In the genomic region with DNA sequence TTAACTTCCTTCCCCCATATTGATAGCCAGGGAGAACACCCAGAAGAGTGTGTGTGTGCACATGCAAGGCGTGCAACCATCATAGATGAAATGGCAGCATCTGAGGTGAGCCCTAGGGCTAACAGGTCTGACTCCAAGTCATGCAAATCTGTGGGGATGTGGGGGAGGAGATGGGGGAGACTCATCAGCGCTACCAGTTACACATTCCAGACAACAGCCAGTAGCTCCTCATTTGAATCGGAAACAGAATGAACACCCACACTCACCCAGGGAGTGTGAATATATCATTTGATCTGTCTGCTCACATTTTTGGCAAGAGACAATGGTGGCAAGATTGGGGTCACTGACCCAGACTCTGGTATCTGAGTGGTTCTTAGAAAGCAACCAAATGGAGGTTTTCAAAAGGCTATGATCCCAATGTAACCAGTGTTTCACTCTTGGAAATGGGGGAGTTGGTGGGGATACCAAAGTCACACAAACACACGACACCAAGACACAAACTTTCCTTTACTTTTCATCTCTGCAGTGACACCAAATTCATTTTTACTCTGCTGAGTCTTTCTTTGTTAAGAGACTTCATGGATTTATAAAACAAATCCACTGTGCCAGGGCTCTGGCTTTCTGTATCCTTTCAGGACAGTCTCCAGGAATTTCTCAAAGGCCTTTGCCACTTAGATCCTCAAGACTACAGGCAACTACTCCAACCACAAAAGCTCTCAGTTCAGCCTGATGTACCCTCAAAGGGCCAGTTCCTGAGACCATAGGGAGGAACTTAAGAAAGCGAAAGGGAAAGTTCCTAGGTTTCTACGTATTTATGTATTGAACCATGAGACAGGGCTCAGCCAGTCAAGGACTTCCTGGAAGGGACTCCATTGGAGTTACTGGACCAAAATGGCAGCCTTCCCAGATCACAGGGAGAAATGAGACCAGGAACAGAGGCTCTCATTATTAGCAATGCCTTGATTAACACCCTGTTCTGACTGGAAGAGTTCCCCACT, we compare ENCODE assay signal across 1 cellular context.
TF ChIP-seq lines count a peak whose summit lies in the region.

No MANE protein-coding gene starts in this region.

TF ChIP-seq in GM12878, 131 proteins besides CTCF, POLR2A, EP300 and RAD21 (continues in another document):
- TF ChIP-seq MEF2B (IDR thresholded peaks at IDR 0.05; ENCODE audit: partially characterized antibody, poor library complexity, severe bottlenecking), result no peak
- TF ChIP-seq CHD2 (IDR thresholded peaks at IDR 0.05; ENCODE audit: borderline replicate concordance, low read depth, low read length), result no peak
- peak in 1 of 2 experiments; percentile 21; a peak in 1 of 4 replicates for TF ChIP-seq BHLHE40 (IDR thresholded peaks at IDR 0.05; ENCODE audit: borderline replicate concordance in 1 of 2, low read depth in 2 of 2, low read length in 1 of 2)
- no peak for TF ChIP-seq CEBPB (IDR thresholded peaks at IDR 0.05; ENCODE audit: borderline replicate concordance in 1 of 2, low read depth in 2 of 2, low read length in 2 of 2)
- TF ChIP-seq, protein P1, sequence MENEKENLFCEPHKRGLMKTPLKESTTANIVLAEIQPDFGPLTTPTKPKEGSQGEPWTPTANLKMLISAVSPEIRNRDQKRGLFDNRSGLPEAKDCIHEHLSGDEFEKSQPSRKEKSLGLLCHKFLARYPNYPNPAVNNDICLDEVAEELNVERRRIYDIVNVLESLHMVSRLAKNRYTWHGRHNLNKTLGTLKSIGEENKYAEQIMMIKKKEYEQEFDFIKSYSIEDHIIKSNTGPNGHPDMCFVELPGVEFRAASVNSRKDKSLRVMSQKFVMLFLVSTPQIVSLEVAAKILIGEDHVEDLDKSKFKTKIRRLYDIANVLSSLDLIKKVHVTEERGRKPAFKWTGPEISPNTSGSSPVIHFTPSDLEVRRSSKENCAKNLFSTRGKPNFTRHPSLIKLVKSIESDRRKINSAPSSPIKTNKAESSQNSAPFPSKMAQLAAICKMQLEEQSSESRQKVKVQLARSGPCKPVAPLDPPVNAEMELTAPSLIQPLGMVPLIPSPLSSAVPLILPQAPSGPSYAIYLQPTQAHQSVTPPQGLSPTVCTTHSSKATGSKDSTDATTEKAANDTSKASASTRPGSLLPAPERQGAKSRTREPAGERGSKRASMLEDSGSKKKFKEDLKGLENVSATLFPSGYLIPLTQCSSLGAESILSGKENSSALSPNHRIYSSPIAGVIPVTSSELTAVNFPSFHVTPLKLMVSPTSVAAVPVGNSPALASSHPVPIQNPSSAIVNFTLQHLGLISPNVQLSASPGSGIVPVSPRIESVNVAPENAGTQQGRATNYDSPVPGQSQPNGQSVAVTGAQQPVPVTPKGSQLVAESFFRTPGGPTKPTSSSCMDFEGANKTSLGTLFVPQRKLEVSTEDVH (IDR thresholded peaks at IDR 0.05; ENCODE audit: low read depth, partially characterized antibody), result no peak
- TF ChIP-seq, protein P2, sequence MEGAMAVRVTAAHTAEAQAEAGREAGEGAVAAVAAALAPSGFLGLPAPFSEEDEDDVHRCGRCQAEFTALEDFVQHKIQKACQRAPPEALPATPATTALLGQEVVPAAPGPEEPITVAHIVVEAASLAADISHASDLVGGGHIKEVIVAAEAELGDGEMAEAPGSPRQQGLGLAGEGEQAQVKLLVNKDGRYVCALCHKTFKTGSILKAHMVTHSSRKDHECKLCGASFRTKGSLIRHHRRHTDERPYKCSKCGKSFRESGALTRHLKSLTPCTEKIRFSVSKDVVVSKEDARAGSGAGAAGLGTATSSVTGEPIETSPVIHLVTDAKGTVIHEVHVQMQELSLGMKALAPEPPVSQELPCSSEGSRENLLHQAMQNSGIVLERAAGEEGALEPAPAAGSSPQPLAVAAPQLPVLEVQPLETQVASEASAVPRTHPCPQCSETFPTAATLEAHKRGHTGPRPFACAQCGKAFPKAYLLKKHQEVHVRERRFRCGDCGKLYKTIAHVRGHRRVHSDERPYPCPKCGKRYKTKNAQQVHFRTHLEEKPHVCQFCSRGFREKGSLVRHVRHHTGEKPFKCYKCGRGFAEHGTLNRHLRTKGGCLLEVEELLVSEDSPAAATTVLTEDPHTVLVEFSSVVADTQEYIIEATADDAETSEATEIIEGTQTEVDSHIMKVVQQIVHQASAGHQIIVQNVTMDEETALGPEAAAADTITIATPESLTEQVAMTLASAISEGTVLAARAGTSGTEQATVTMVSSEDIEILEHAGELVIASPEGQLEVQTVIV (IDR thresholded peaks at IDR 0.05; ENCODE audit: borderline replicate concordance, partially characterized antibody), result no peak
- peak; percentile 48 to 58; a peak in 2 of 4 replicates for TF ChIP-seq IKZF2 (IDR thresholded peaks at IDR 0.05)
- TF ChIP-seq RELA (IDR thresholded peaks at IDR 0.05; ENCODE audit: borderline replicate concordance, partially characterized antibody), result no peak
- TF ChIP-seq SPI1 (IDR thresholded peaks at IDR 0.05; ENCODE audit: borderline replicate concordance, insufficient read depth, low read depth, low read length), result peak; percentile 30; the same call in 1 of the 2 replicates
- TF ChIP-seq, protein P3, sequence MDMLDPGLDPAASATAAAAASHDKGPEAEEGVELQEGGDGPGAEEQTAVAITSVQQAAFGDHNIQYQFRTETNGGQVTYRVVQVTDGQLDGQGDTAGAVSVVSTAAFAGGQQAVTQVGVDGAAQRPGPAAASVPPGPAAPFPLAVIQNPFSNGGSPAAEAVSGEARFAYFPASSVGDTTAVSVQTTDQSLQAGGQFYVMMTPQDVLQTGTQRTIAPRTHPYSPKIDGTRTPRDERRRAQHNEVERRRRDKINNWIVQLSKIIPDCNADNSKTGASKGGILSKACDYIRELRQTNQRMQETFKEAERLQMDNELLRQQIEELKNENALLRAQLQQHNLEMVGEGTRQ (IDR thresholded peaks at IDR 0.05; ENCODE audit: borderline replicate concordance, low read depth, low read length), result no peak; the same call in 1 of the 2 replicates
- no peak for TF ChIP-seq RCOR1 (conservative IDR thresholded peaks at IDR 0.05; ENCODE audit: low read depth, low read length)
- TF ChIP-seq, protein P4, sequence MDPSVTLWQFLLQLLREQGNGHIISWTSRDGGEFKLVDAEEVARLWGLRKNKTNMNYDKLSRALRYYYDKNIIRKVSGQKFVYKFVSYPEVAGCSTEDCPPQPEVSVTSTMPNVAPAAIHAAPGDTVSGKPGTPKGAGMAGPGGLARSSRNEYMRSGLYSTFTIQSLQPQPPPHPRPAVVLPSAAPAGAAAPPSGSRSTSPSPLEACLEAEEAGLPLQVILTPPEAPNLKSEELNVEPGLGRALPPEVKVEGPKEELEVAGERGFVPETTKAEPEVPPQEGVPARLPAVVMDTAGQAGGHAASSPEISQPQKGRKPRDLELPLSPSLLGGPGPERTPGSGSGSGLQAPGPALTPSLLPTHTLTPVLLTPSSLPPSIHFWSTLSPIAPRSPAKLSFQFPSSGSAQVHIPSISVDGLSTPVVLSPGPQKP (IDR thresholded peaks at IDR 0.05; ENCODE audit: low read depth, low read length), result no peak
- peak; percentile 74 for TF ChIP-seq YY1 (IDR thresholded peaks at IDR 0.05; ENCODE audit: low read depth, low read length)
- TF ChIP-seq TCF12 (IDR thresholded peaks at IDR 0.05; ENCODE audit: low read depth, low read length), result no peak
- TF ChIP-seq, protein P5, sequence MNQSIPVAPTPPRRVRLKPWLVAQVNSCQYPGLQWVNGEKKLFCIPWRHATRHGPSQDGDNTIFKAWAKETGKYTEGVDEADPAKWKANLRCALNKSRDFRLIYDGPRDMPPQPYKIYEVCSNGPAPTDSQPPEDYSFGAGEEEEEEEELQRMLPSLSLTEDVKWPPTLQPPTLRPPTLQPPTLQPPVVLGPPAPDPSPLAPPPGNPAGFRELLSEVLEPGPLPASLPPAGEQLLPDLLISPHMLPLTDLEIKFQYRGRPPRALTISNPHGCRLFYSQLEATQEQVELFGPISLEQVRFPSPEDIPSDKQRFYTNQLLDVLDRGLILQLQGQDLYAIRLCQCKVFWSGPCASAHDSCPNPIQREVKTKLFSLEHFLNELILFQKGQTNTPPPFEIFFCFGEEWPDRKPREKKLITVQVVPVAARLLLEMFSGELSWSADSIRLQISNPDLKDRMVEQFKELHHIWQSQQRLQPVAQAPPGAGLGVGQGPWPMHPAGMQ (IDR thresholded peaks at IDR 0.05; ENCODE audit: borderline replicate concordance), result no peak
- TF ChIP-seq TCF7 (IDR thresholded peaks at IDR 0.05; ENCODE audit: borderline replicate concordance), result no peak
- TF ChIP-seq POLR2AphosphoS2 (IDR thresholded peaks at IDR 0.05; ENCODE audit: low read depth, low read length), result no peak
- TF ChIP-seq JUND (IDR thresholded peaks at IDR 0.05; ENCODE audit: low read depth, low read length), result no peak
- TF ChIP-seq, protein P6, sequence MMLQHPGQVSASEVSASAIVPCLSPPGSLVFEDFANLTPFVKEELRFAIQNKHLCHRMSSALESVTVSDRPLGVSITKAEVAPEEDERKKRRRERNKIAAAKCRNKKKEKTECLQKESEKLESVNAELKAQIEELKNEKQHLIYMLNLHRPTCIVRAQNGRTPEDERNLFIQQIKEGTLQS (IDR thresholded peaks at IDR 0.05; ENCODE audit: borderline replicate concordance, extremely low read depth, low read depth, low read length), result no peak
- TF ChIP-seq RB1 (IDR thresholded peaks at IDR 0.05; ENCODE audit: borderline replicate concordance), result no peak
- TF ChIP-seq ZNF217 (IDR thresholded peaks at IDR 0.05), result no peak
- TF ChIP-seq LARP7 (IDR thresholded peaks at IDR 0.05), result no peak
- TF ChIP-seq, protein P7, sequence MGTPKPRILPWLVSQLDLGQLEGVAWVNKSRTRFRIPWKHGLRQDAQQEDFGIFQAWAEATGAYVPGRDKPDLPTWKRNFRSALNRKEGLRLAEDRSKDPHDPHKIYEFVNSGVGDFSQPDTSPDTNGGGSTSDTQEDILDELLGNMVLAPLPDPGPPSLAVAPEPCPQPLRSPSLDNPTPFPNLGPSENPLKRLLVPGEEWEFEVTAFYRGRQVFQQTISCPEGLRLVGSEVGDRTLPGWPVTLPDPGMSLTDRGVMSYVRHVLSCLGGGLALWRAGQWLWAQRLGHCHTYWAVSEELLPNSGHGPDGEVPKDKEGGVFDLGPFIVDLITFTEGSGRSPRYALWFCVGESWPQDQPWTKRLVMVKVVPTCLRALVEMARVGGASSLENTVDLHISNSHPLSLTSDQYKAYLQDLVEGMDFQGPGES (IDR thresholded peaks at IDR 0.05), result no peak
- TF ChIP-seq KLF5 (IDR thresholded peaks at IDR 0.05; ENCODE audit: partially characterized antibody), result no peak
- no peak for TF ChIP-seq NFYA (IDR thresholded peaks at IDR 0.05; ENCODE audit: borderline replicate concordance, low read depth, low read length)
- TF ChIP-seq, protein P8, sequence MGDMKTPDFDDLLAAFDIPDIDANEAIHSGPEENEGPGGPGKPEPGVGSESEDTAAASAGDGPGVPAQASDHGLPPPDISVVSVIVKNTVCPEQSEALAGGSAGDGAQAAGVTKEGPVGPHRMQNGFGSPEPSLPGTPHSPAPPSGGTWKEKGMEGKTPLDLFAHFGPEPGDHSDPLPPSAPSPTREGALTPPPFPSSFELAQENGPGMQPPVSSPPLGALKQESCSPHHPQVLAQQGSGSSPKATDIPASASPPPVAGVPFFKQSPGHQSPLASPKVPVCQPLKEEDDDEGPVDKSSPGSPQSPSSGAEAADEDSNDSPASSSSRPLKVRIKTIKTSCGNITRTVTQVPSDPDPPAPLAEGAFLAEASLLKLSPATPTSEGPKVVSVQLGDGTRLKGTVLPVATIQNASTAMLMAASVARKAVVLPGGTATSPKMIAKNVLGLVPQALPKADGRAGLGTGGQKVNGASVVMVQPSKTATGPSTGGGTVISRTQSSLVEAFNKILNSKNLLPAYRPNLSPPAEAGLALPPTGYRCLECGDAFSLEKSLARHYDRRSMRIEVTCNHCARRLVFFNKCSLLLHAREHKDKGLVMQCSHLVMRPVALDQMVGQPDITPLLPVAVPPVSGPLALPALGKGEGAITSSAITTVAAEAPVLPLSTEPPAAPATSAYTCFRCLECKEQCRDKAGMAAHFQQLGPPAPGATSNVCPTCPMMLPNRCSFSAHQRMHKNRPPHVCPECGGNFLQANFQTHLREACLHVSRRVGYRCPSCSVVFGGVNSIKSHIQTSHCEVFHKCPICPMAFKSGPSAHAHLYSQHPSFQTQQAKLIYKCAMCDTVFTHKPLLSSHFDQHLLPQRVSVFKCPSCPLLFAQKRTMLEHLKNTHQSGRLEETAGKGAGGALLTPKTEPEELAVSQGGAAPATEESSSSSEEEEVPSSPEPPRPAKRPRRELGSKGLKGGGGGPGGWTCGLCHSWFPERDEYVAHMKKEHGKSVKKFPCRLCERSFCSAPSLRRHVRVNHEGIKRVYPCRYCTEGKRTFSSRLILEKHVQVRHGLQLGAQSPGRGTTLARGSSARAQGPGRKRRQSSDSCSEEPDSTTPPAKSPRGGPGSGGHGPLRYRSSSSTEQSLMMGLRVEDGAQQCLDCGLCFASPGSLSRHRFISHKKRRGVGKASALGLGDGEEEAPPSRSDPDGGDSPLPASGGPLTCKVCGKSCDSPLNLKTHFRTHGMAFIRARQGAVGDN (IDR thresholded peaks at IDR 0.05), result no peak
- TF ChIP-seq RUNX3 (IDR thresholded peaks at IDR 0.05; ENCODE audit: low read length), result no peak
- TF ChIP-seq POU2F2 (IDR thresholded peaks at IDR 0.05; ENCODE audit: borderline replicate concordance, low read depth, low read length), result no peak
- TF ChIP-seq, protein P9, sequence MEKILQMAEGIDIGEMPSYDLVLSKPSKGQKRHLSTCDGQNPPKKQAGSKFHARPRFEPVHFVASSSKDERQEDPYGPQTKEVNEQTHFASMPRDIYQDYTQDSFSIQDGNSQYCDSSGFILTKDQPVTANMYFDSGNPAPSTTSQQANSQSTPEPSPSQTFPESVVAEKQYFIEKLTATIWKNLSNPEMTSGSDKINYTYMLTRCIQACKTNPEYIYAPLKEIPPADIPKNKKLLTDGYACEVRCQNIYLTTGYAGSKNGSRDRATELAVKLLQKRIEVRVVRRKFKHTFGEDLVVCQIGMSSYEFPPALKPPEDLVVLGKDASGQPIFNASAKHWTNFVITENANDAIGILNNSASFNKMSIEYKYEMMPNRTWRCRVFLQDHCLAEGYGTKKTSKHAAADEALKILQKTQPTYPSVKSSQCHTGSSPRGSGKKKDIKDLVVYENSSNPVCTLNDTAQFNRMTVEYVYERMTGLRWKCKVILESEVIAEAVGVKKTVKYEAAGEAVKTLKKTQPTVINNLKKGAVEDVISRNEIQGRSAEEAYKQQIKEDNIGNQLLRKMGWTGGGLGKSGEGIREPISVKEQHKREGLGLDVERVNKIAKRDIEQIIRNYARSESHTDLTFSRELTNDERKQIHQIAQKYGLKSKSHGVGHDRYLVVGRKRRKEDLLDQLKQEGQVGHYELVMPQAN (conservative IDR thresholded peaks at IDR 0.05), result no peak
- TF ChIP-seq, protein P10, sequence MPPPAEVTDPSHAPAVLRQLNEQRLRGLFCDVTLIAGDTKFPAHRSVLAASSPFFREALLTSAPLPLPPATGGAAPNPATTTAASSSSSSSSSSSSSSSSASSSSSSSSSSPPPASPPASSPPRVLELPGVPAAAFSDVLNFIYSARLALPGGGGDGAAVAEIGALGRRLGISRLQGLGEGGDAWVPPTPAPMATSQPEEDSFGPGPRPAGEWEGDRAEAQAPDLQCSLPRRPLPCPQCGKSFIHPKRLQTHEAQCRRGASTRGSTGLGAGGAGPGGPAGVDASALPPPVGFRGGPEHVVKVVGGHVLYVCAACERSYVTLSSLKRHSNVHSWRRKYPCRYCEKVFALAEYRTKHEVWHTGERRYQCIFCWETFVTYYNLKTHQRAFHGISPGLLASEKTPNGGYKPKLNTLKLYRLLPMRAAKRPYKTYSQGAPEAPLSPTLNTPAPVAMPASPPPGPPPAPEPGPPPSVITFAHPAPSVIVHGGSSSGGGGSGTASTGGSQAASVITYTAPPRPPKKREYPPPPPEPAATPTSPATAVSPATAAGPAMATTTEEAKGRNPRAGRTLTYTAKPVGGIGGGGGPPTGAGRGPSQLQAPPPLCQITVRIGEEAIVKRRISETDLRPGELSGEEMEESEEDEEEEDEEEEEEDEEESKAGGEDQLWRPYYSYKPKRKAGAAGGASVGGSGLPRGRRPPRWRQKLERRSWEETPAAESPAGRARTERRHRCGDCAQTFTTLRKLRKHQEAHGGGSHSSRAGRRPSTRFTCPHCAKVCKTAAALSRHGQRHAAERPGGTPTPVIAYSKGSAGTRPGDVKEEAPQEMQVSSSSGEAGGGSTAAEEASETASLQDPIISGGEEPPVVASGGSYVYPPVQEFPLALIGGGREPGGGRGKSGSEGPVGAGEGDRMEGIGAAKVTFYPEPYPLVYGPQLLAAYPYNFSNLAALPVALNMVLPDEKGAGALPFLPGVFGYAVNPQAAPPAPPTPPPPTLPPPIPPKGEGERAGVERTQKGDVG (CRISPR knock-in tag; IDR thresholded peaks at IDR 0.05), result no peak
